Comparison of ENCODE assay signal across 10 cellular contexts in genomic region chr6:98944598-98945011, GRCh38. TPM values are rescaled to one million over a fixed set of nuclear protein-coding genes. Genes with fewer than 3 reads are reported as not detected.
DNase-seq lines count a peak whose midpoint lies in the region; ATAC-seq and TF ChIP-seq lines count a peak whose summit lies in the region.
"Had no signal": no experiment of that assay in that cellular context is flagged by ENCODE, and none has a peak within 500 bp of the region (broad histone marks: within the 10 kb centered on the region; RNA-seq: fewer than 3 reads in every experiment).

No MANE protein-coding gene starts in this region.

- H3K27me3 Mint-ChIP-seq in mesothelial cell of epicardium (ENCODE audit: low read depth): no peaks in the 10 kb centered on the region
- no peaks in the 10 kb centered on the region for H3K27me3 Mint-ChIP-seq in T-helper 17 cell
- no peaks in the 10 kb centered on the region for H3K27me3 Mint-ChIP-seq in activated CD4-positive, alpha-beta T cell treated with anti-CD3 and anti-CD28 coated beads for 36 hours

- CTCF ChIA-PET in activated CD4-positive, alpha-beta T cell treated with anti-CD3 and anti-CD28 coated beads for 36 hours (lab: Charles Lee): interaction anchor here (1.1 kb wide), 1 partner anchor 175 kb away, joined by 3 read pairs; no protein-coding TSS in a partner anchor

- H3K27ac Mint-ChIP-seq in mesothelial cell of epicardium (peak overlapping the region; percentile 80), T-helper 17 cell (no peak overlapping the region)
- H3K27ac Mint-ChIP-seq in activated CD4-positive, alpha-beta T cell treated with anti-CD3 and anti-CD28 coated beads for 36 hours: no peak overlapping the region

- peaks cover 38% of the 10 kb centered on the region for H3K9me3 Mint-ChIP-seq in mesothelial cell of epicardium
- peaks cover 17% of the 10 kb centered on the region for H3K9me3 Mint-ChIP-seq in activated CD4-positive, alpha-beta T cell treated with anti-CD3 and anti-CD28 coated beads for 36 hours (ENCODE audit: low read depth)

- ATAC-seq in T-helper 17 cell: no peak
- ATAC-seq in activated CD4-positive, alpha-beta T cell treated with anti-CD3 and anti-CD28 coated beads for 36 hours: no peak
- no peak for ATAC-seq in HG03097 (IDR thresholded peaks at IDR 0.05; ENCODE audit: low FRiP score, unreplicated experiment)

- H3K36me3 Mint-ChIP-seq in mesothelial cell of epicardium (peaks cover 36% of the 10 kb centered on the region), T-helper 17 cell (ENCODE audit: low read depth) (peaks cover 6% of the 10 kb centered on the region)
- peaks cover 37% of the 10 kb centered on the region for H3K36me3 Mint-ChIP-seq in activated CD4-positive, alpha-beta T cell treated with anti-CD3 and anti-CD28 coated beads for 36 hours (ENCODE audit: low read depth)

- H3K4me1 Mint-ChIP-seq in mesothelial cell of epicardium (peaks cover 17% of the 10 kb centered on the region), T-helper 17 cell (peaks cover 30% of the 10 kb centered on the region)
- H3K4me1 Mint-ChIP-seq in activated CD4-positive, alpha-beta T cell treated with anti-CD3 and anti-CD28 coated beads for 36 hours: peaks cover 44% of the 10 kb centered on the region

- no peak overlapping the region for H3K4me3 Mint-ChIP-seq in mesothelial cell of epicardium
- H3K4me3 Mint-ChIP-seq in T-helper 17 cell: no peak overlapping the region
- H3K4me3 Mint-ChIP-seq in activated CD4-positive, alpha-beta T cell treated with anti-CD3 and anti-CD28 coated beads for 36 hours: no peak overlapping the region

- intact Hi-C loops in activated CD4-positive, alpha-beta T cell treated with anti-CD3 and anti-CD28 coated beads for 36 hours (cut with DNase I, micrococcal nuclease): loop anchor here (5.0 to 10.0 kb wide), 3 partner anchors 112 to 1662 kb away; partner anchors contain the start of genes COQ3 (in 1 of the 2), MMS22L (in 1 of the 2) and POU3F2 (in 1 of the 2)

- POLR2A ChIA-PET in activated CD4-positive, alpha-beta T cell treated with anti-CD3 and anti-CD28 coated beads for 36 hours (lab: Charles Lee): no interaction called here

- no peak for TF ChIP-seq CTCF in mesothelial cell of epicardium (IDR thresholded peaks at IDR 0.05; ENCODE audit: unreplicated experiment)

- H3K9me3 ChIP-seq in T-helper 17 cell (ENCODE audit: control insufficient read depth, low read length, poor library complexity, severe bottlenecking): no peaks in the 10 kb centered on the region

- DNase-seq in DMS53 (lab: John Stamatoyannopoulos, UW) (peak; percentile 42), NCI-H146 treated with DMSO at 0.1 percent for 48 hours (lab: John Stamatoyannopoulos, UW; ENCODE audit: unreplicated experiment) (peak; percentile 73), astrocyte of the hippocampus (ENCODE audit: low read depth, low spot score) (peak; percentile 32), mesothelial cell of epicardium (ENCODE audit: low spot score in 2 of 2, unreplicated experiment in 2 of 2) (no peak), T-helper 17 cell (no peak), UCSD-AML1 (lab: John Stamatoyannopoulos, UW; ENCODE audit: unreplicated experiment) (no peak)
- no peak for DNase-seq in activated CD4-positive, alpha-beta T cell treated with anti-CD3 and anti-CD28 coated beads for 36 hours
- DNase-seq: activated gamma-delta T cell; effector CD4-positive, alpha-beta T cell had no signal

RNA-seq across cellular contexts. Expression of gene FBXL4, which starts 3.1 kb away (rescaled TPM):
- total RNA-seq in mesothelial cell of epicardium: 20.1 to 21.8 TPM (median 21.2 TPM) in 3 replicates
- 10 to 100 TPM in 1 of 2 donors, 1 to 10 TPM in 1; 9.8 to 10.4 TPM for total RNA-seq in T-helper 17 cell
- 10 to 100 TPM; 16.2 to 16.5 TPM for total RNA-seq in activated CD4-positive, alpha-beta T cell treated with anti-CD3 and anti-CD28 coated beads for 36 hours

Comparison
In these comparisons a context has a peak if more than half of its experiments do, and no peak if none do; other contexts are left out.
1. DNase-seq: peak in DMS53 (single experiment), NCI-H146 treated with DMSO at 0.1 percent for 48 hours (single experiment) and astrocyte of the hippocampus (single experiment); none in mesothelial cell of epicardium (0 of 2), T-helper 17 cell (0 of 3), UCSD-AML1 (single experiment) and activated CD4-positive, alpha-beta T cell treated with anti-CD3 and anti-CD28 coated beads for 36 hours (single experiment).